16 cellular contexts compared by ENCODE assay signal in genomic region chrX:12115377-12115776, GRCh38. TPM values are rescaled to one million over a fixed set of nuclear protein-coding genes. Genes with fewer than 3 reads are reported as not detected.
DNase-seq lines count a peak whose midpoint lies in the region; ATAC-seq and TF ChIP-seq lines count a peak whose summit lies in the region.
"Had no signal": no experiment of that assay in that cellular context is flagged by ENCODE, and none has a peak within 500 bp of the region (broad histone marks: within the 10 kb centered on the region; RNA-seq: fewer than 3 reads in every experiment).

No MANE protein-coding gene starts in this region.

- H3K36me3 Mint-ChIP-seq in activated naive CD4-positive, alpha-beta T cell treated with anti-CD3 and anti-CD28 coated beads for 36 hours (ENCODE audit: low read depth), result no peaks in the 10 kb centered on the region
- H3K36me3 Mint-ChIP-seq: CD8-positive, alpha-beta T cell had no signal

- no peaks in the 10 kb centered on the region for H3K9me3 Mint-ChIP-seq in activated naive CD4-positive, alpha-beta T cell treated with anti-CD3 and anti-CD28 coated beads for 36 hours
- H3K9me3 Mint-ChIP-seq: CD8-positive, alpha-beta T cell; stimulated activated naive CD8-positive, alpha-beta T cell treated with anti-CD3 and anti-CD28 coated beads, Interleukin-15, Interleukin-2, amounts not matched to agents 100 ng/mL and 50 ng/mL, for 24 hours had no signal

- H3K4me3 ChIP-seq in GM06990 (replicated peaks; ENCODE audit: low read depth, low read length) (no peak overlapping the region), KMS-11 (IDR thresholded peaks at IDR 0.05; ENCODE audit: insufficient read depth, low read depth, low read length) (no peak overlapping the region), mammary epithelial cell (replicated peaks in 1 of 3; ENCODE audit: insufficient read depth in 1 of 3, low read depth in 2 of 3, low read length in 3 of 3) (no peak overlapping the region), mesodermal cell (ENCODE audit: extremely low read depth, insufficient read depth, low read length, poor library complexity, severe bottlenecking) (no peak overlapping the region)
- H3K4me3 ChIP-seq: psoas muscle, SJCRH30 had no signal

- no peak for ATAC-seq in GM21515 (IDR thresholded peaks at IDR 0.05; ENCODE audit: unreplicated experiment)
- ATAC-seq in HG03432 (IDR thresholded peaks at IDR 0.05; ENCODE audit: unreplicated experiment), result no peak
- ATAC-seq: CD8-positive, alpha-beta T cell; psoas muscle had no signal

- H3K9me3 ChIP-seq in mammary epithelial cell (replicated peaks; ENCODE audit: insufficient read depth, low read length) (no peaks in the 10 kb centered on the region), mesodermal cell (ENCODE audit: control insufficient read depth, low read length) (no peaks in the 10 kb centered on the region)
- H3K9me3 ChIP-seq: psoas muscle, SJCRH30 had no signal

- WGBS in mammary epithelial cell (ENCODE audit: low coverage, missing lambda C conversion rate), result 14% methylated on average over 2 of the region's 2 CpGs
- no CpG with 5 or more reads among the region's 2 CpGs for WGBS in mesodermal cell (ENCODE audit: insufficient coverage in 2 of 2), 2 experiments

- H3K27me3 Mint-ChIP-seq in activated naive CD4-positive, alpha-beta T cell treated with anti-CD3 and anti-CD28 coated beads for 36 hours (ENCODE audit: low read depth), result peaks cover 2% of the 10 kb centered on the region
- H3K27me3 Mint-ChIP-seq: stimulated activated naive CD8-positive, alpha-beta T cell treated with anti-CD3 and anti-CD28 coated beads, Interleukin-15, Interleukin-2, amounts not matched to agents 100 ng/mL and 50 ng/mL, for 24 hours had no signal

- intact Hi-C loops in mammary epithelial cell (cut with micrococcal nuclease), result no loop called here
- intact Hi-C loops in activated naive CD4-positive, alpha-beta T cell treated with anti-CD3 and anti-CD28 coated beads for 36 hours (cut with micrococcal nuclease), result no loop called here

- H4K20me1 ChIP-seq in KMS-11 (ENCODE audit: insufficient read depth) (no peaks in the 10 kb centered on the region), mammary epithelial cell (ENCODE audit: insufficient read depth, low read length) (no peaks in the 10 kb centered on the region)

- no peak overlapping the region for H3K27ac Mint-ChIP-seq in activated naive CD4-positive, alpha-beta T cell treated with anti-CD3 and anti-CD28 coated beads for 36 hours
- H3K27ac Mint-ChIP-seq: CD8-positive, alpha-beta T cell; stimulated activated naive CD8-positive, alpha-beta T cell treated with anti-CD3 and anti-CD28 coated beads, Interleukin-15, Interleukin-2, amounts not matched to agents 100 ng/mL and 50 ng/mL, for 24 hours had no signal

- H3K4me2 ChIP-seq in KMS-11 (no peak overlapping the region), mammary epithelial cell (ENCODE audit: insufficient read depth, low read depth, low read length) (no peak overlapping the region)

- CTCF ChIA-PET in mammary epithelial cell (lab: Charles Lee; ENCODE audit: low non-redundant PET), result no interaction called here
- CTCF ChIA-PET in activated naive CD4-positive, alpha-beta T cell treated with anti-CD3 and anti-CD28 coated beads for 36 hours (lab: Charles Lee), result no interaction called here

- H3K27me3 ChIP-seq in GM06990 (replicated peaks; ENCODE audit: control insufficient read depth, insufficient read depth, low read length) (no peaks in the 10 kb centered on the region; the same call in 1 of the 2 replicates), KMS-11 (ENCODE audit: insufficient read depth, low read depth) (no peaks in the 10 kb centered on the region), mammary epithelial cell (ENCODE audit: insufficient read depth, low read length) (no peaks in the 10 kb centered on the region)

- no TSS peak for BruUV-seq in mammary epithelial cell (replicated peaks; lab: Mats Ljungman, UMichigan)

- H3K27ac ChIP-seq in KMS-11, result no peak overlapping the region
- H3K27ac ChIP-seq in mammary epithelial cell (ENCODE audit: insufficient read depth, low read depth, low read length), result no peak overlapping the region
- H3K27ac ChIP-seq in mesodermal cell (ENCODE audit: low read depth, low read length, severe bottlenecking), result peak overlapping the region; percentile 45
- H3K27ac ChIP-seq: psoas muscle, SJCRH30 had no signal

- no peaks in the 10 kb centered on the region for H3K4me1 Mint-ChIP-seq in activated naive CD4-positive, alpha-beta T cell treated with anti-CD3 and anti-CD28 coated beads for 36 hours (ENCODE audit: low read depth)

- DNase-seq in GM06990 (ENCODE audit: extremely low read depth, insufficient read length) (no peak), mammary epithelial cell (no peak), medulla oblongata (ENCODE audit: extremely low spot score) (no peak)
- DNase-seq in activated naive CD4-positive, alpha-beta T cell treated with anti-CD3 and anti-CD28 coated beads for 36 hours, result no peak
- DNase-seq: CD8-positive, alpha-beta T cell; erythroblast; NCI-H2227 treated with DMSO at 0.1 percent for 48 hours; psoas muscle; stimulated activated CD4-positive, alpha-beta T cell treated with anti-CD3 and anti-CD28 coated beads, Interleukin-4, amount 100 ng/mL, for 4 hours had no signal

- no peaks in the 10 kb centered on the region for H3K79me2 ChIP-seq in KMS-11 (ENCODE audit: insufficient read depth, low read depth)
- no peaks in the 10 kb centered on the region for H3K79me2 ChIP-seq in mammary epithelial cell (ENCODE audit: insufficient read depth, low read length)

- TF ChIP-seq CTCF in GM06990 (IDR thresholded peaks at IDR 0.05; ENCODE audit: insufficient read depth, low read length, poor library complexity, severe bottlenecking), result peak; percentile 50
- TF ChIP-seq CTCF in KMS-11 (conservative IDR thresholded peaks at IDR 0.05; ENCODE audit: low read depth, low read length), result 0 out of 2 replicates have a peak, but pooled peaks have one; percentile 29
- peak; percentile 9 for TF ChIP-seq CTCF in mammary epithelial cell (conservative IDR thresholded peaks at IDR 0.05 in 1 of 2, IDR thresholded peaks at IDR 0.05 in 1 of 2; ENCODE audit: extremely low read depth in 1 of 2, insufficient read depth in 1 of 2, low read depth in 1 of 2, low read length in 2 of 2)

- dilution Hi-C loops in mammary epithelial cell (cut with HindIII; ENCODE audit: low sequenced_read_pairs), result no loop called here

- in situ Hi-C loops in mammary epithelial cell (cut with MboI; ENCODE audit: low sequenced_read_pairs in 2 of 2), result no loop called here

- no peak overlapping the region for H3K9ac ChIP-seq in KMS-11
- H3K9ac ChIP-seq in mammary epithelial cell (ENCODE audit: insufficient read depth, low read length), result no peak overlapping the region

- H2AFZ ChIP-seq in KMS-11 (ENCODE audit: low read depth), result no peak overlapping the region
- no peak overlapping the region for H2AFZ ChIP-seq in mammary epithelial cell (ENCODE audit: low read depth, low read length)

- no peaks in the 10 kb centered on the region for H3K4me1 ChIP-seq in KMS-11 (ENCODE audit: low read depth, poor library complexity, severe bottlenecking)
- no peaks in the 10 kb centered on the region for H3K4me1 ChIP-seq in mammary epithelial cell (ENCODE audit: insufficient read depth, low read length)
- H3K4me1 ChIP-seq in mesodermal cell (ENCODE audit: control insufficient read depth, insufficient read depth, low read length, poor library complexity, severe bottlenecking), result peaks cover 3% of the 10 kb centered on the region
- H3K4me1 ChIP-seq: psoas muscle, SJCRH30 had no signal

- H3K4me3 Mint-ChIP-seq in activated naive CD4-positive, alpha-beta T cell treated with anti-CD3 and anti-CD28 coated beads for 36 hours, result no peak overlapping the region
- H3K4me3 Mint-ChIP-seq: CD8-positive, alpha-beta T cell; stimulated activated naive CD8-positive, alpha-beta T cell treated with anti-CD3 and anti-CD28 coated beads, Interleukin-15, Interleukin-2, amounts not matched to agents 100 ng/mL and 50 ng/mL, for 24 hours had no signal

- H3K36me3 ChIP-seq in GM06990 (ENCODE audit: control insufficient read depth, insufficient read depth, low read length) (no peaks in the 10 kb centered on the region), KMS-11 (ENCODE audit: insufficient read depth) (no peaks in the 10 kb centered on the region), mammary epithelial cell (ENCODE audit: insufficient read depth, low read length) (no peaks in the 10 kb centered on the region), mesodermal cell (ENCODE audit: control insufficient read depth, insufficient read depth, low read length) (no peaks in the 10 kb centered on the region)
- H3K36me3 ChIP-seq: SJCRH30 had no signal

RNA-seq across cellular contexts. Expression of gene FRMPD4, which starts 22.9 kb away (rescaled TPM):
- total RNA-seq in mammary epithelial cell, result under 1 TPM; 0.17 to 0.24 TPM
- polyA plus RNA-seq in mammary epithelial cell, result 0.16 TPM
- 0.16 TPM for polyA minus RNA-seq in mammary epithelial cell
- polyA plus RNA-seq in mesodermal cell (2013, experiment 1 of 2), result 1.2 TPM
- polyA plus RNA-seq in mesodermal cell (2013, experiment 2 of 2), result 1.6 TPM
- not detected for total RNA-seq in activated naive CD4-positive, alpha-beta T cell treated with anti-CD3 and anti-CD28 coated beads for 36 hours
- total RNA-seq: CD8-positive, alpha-beta T cell; mononuclear cell; SJCRH30 had no signal
